8 cellular contexts compared by ENCODE assay signal in genomic region chr14:83300454-83301064, GRCh38.
DNase-seq lines count a peak whose midpoint lies in the region; ATAC-seq, FAIRE-seq and TF ChIP-seq lines count a peak whose summit lies in the region.

No MANE protein-coding gene starts in this region.

- no peaks in the 10 kb centered on the region for H3K27me3 ChIP-seq in K562 (ENCODE audit: control insufficient read depth in 2 of 2, insufficient read depth in 2 of 2, low read length in 2 of 2)
- H3K27me3 ChIP-seq in lung (ENCODE audit: control insufficient read depth, insufficient read depth): no peaks in the 10 kb centered on the region

- H2AFZ ChIP-seq in K562 (ENCODE audit: low read depth, low read length): no peak overlapping the region

- no peak for FAIRE-seq in A549 (lab: Jason Lieb, UNC)
- FAIRE-seq in K562 (lab: Jason Lieb, UNC): no peak

- DNase-seq in A549 (ENCODE audit: low read depth in 1 of 2, low spot score in 1 of 2): peak in 1 of 2 experiments; percentile 19
- peak; percentile 1 for DNase-seq in GM13976 (ENCODE audit: low spot score)
- peak; percentile 17 for DNase-seq in NCI-H146 (lab: John Stamatoyannopoulos, UW)
- peak in 1 of 4 experiments; percentile 0 for DNase-seq in K562 (ENCODE audit: extremely low read depth in 1 of 4, low spot score in 3 of 4)
- DNase-seq in lung (ENCODE audit: low spot score): no peak
- no peak for DNase-seq in Calu3

- TF ChIP-seq POLR2A in A549 (IDR thresholded peaks at IDR 0.05; ENCODE audit: low read length) (no peak), K562 (conservative IDR thresholded peaks at IDR 0.05) (no peak)

- H3K27ac Mint-ChIP-seq in Calu3 (ENCODE audit: unreplicated experiment): no peak overlapping the region

- intact Hi-C loops in K562 (cut with micrococcal nuclease) (no loop called here), Calu3 (cut with micrococcal nuclease; ENCODE audit: unreplicated experiment) (no loop called here)

- H3K9me3 ChIP-seq in A549 (no peaks in the 10 kb centered on the region), K562 (replicated peaks; ENCODE audit: control insufficient read depth, insufficient read depth, low read depth, low read length) (no peaks in the 10 kb centered on the region), lung (ENCODE audit: control insufficient read depth in 2 of 2, insufficient read depth in 1 of 2, low read length in 1 of 2) (no peaks in the 10 kb centered on the region)

- WGBS in A549 (ENCODE audit: missing lambda C conversion rate): 3% methylated on average over 1 of the region's 1 CpG
- 0% methylated on average over 1 of the region's 1 CpG for WGBS in K562 (ENCODE audit: insufficient coverage, low coverage, missing lambda C conversion rate)
- WGBS in lung, 2 donors: 59 to 68% methylated on average over 1 of the region's 1 CpG

- H3K36me3 ChIP-seq in K562 (ENCODE audit: control insufficient read depth, insufficient read depth, low read length) (no peaks in the 10 kb centered on the region), lung (ENCODE audit: control insufficient read depth in 2 of 2, insufficient read depth in 2 of 2, low read length in 2 of 2) (no peaks in the 10 kb centered on the region)

- no peaks in the 10 kb centered on the region for H4K20me1 ChIP-seq in K562 (replicated peaks; ENCODE audit: control insufficient read depth, insufficient read depth, low read length)

- in situ Hi-C loops in GM13976 (cut with MboI; ENCODE audit: low sequenced_read_pairs, unreplicated experiment) (no loop called here), K562 (cut with MboI) (no loop called here)

- H3K9me3 Mint-ChIP-seq in Calu3 (ENCODE audit: low read depth, unreplicated experiment): peaks cover 4% of the 10 kb centered on the region

- no peaks in the 10 kb centered on the region for H3K79me2 ChIP-seq in K562 (ENCODE audit: control insufficient read depth, insufficient read depth, low read length)

- ATAC-seq in A549 (no peak), K562 (no peak), lung (ENCODE audit: insufficient read depth, low FRiP score) (no peak), HG03196 (IDR thresholded peaks at IDR 0.05; ENCODE audit: unreplicated experiment) (no peak), GM21390 (IDR thresholded peaks at IDR 0.05; ENCODE audit: unreplicated experiment) (no peak)

- TF ChIP-seq EP300 in A549 (IDR thresholded peaks at IDR 0.05) (no peak), K562 (IDR thresholded peaks at IDR 0.05; ENCODE audit: low read length) (no peak)

- no peaks in the 10 kb centered on the region for H3K4me1 Mint-ChIP-seq in Calu3 (ENCODE audit: low read depth, unreplicated experiment)

- BruUV-seq in K562 (replicated peaks; lab: Mats Ljungman, UMichigan): no TSS peak
- BruUV-seq in Calu3 (replicated peaks; lab: Mats Ljungman, UMichigan): no TSS peak

- H3K9ac ChIP-seq in K562 (ENCODE audit: insufficient read depth in 1 of 2, low read depth in 2 of 2, low read length in 2 of 2): no peak overlapping the region

- H3K4me3 Mint-ChIP-seq in Calu3 (ENCODE audit: low read depth, unreplicated experiment): no peak overlapping the region

- CTCF ChIA-PET in A549 (lab: Yijun Ruan, JAX): interaction anchor here (1.1 kb wide), 1 partner anchor 17 kb away, joined by 3 read pairs; no protein-coding TSS in a partner anchor
- CTCF ChIA-PET in K562 (lab: Yijun Ruan, JAX; ENCODE audit: low intra/inter-chr PET ratio): no interaction called here
- CTCF ChIA-PET in Calu3 (lab: Charles Lee): no interaction called here

- no peak overlapping the region for H3K4me3 ChIP-seq in A549
- H3K4me3 ChIP-seq in K562: no peak overlapping the region
- H3K4me3 ChIP-seq in lung: no peak overlapping the region

- no peak overlapping the region for H3K4me2 ChIP-seq in A549
- H3K4me2 ChIP-seq in K562 (ENCODE audit: insufficient read depth, low read length): no peak overlapping the region

- H3K4me1 ChIP-seq in A549: no peaks in the 10 kb centered on the region
- no peaks in the 10 kb centered on the region for H3K4me1 ChIP-seq in K562 (replicated peaks in 1 of 2; ENCODE audit: control insufficient read depth in 2 of 2, insufficient read depth in 2 of 2, low read length in 2 of 2)
- no peaks in the 10 kb centered on the region for H3K4me1 ChIP-seq in lung (ENCODE audit: control insufficient read depth in 2 of 2, insufficient read depth in 2 of 2, low read length in 2 of 2)

- no peaks in the 10 kb centered on the region for H3K36me3 Mint-ChIP-seq in Calu3 (ENCODE audit: insufficient read depth, unreplicated experiment)

- TF ChIP-seq CTCF in A549 (IDR thresholded peaks at IDR 0.05): peak; percentile 56
- peak; percentile 39 for TF ChIP-seq CTCF in GM13976 (IDR thresholded peaks at IDR 0.05; ENCODE audit: borderline replicate concordance, control extremely low read depth, extremely low read depth, insufficient read depth, missing control alignments)
- peak in 2 of 3 experiments; percentile 40 to 41; a peak in 4 of 6 replicates for TF ChIP-seq CTCF in K562 (IDR thresholded peaks at IDR 0.05 in 2 of 3, conservative IDR thresholded peaks at IDR 0.05 in 1 of 3; ENCODE audit: insufficient read depth in 2 of 3, low read depth in 1 of 3, low read length in 3 of 3)
- peak; percentile 47 for TF ChIP-seq CTCF in lung (IDR thresholded peaks at IDR 0.05; ENCODE audit: control extremely low read depth, extremely low read depth)
- no peak for TF ChIP-seq CTCF in Calu3 (IDR thresholded peaks at IDR 0.05; ENCODE audit: unreplicated experiment)

- TF ChIP-seq RAD21 in A549 (conservative IDR thresholded peaks at IDR 0.05 in 1 of 2, IDR thresholded peaks at IDR 0.05 in 1 of 2) (peak; percentile 67 to 70), K562 (CRISPR knock-in tag; conservative IDR thresholded peaks at IDR 0.05 in 1 of 2, IDR thresholded peaks at IDR 0.05 in 1 of 2) (peak; percentile 32 to 33)

- no peaks in the 10 kb centered on the region for H3K27me3 Mint-ChIP-seq in Calu3 (ENCODE audit: unreplicated experiment)

- no peaks in the 10 kb centered on the region for H3K9me1 ChIP-seq in K562 (ENCODE audit: control insufficient read depth, insufficient read depth, low read length)

- H3K27ac ChIP-seq in A549: no peak overlapping the region
- H3K27ac ChIP-seq in K562 (ENCODE audit: extremely low read depth, low read depth, low read length): no peak overlapping the region
- H3K27ac ChIP-seq in lung (ENCODE audit: low read depth in 1 of 2, low read length in 1 of 2): no peak overlapping the region

- POLR2A ChIA-PET in A549 (lab: Yijun Ruan, JAX): no interaction called here
- POLR2A ChIA-PET in K562 (lab: Yijun Ruan, JAX): no interaction called here

TF ChIP-seq in A549, 52 proteins besides CTCF, POLR2A, EP300 and RAD21:
- TF ChIP-seq NPAS2 (CRISPR knock-in tag; IDR thresholded peaks at IDR 0.05; ENCODE audit: borderline replicate concordance): no peak
- peak; percentile 59 for TF ChIP-seq SMC3 (IDR thresholded peaks at IDR 0.05)

TF ChIP-seq in K562, 482 proteins besides CTCF, POLR2A, EP300 and RAD21 (continues in another document):
- TF ChIP-seq ZNF407 (IDR thresholded peaks at IDR 0.05; ENCODE audit: low read depth): no peak

Comparison
In these comparisons a context has a peak if more than half of its experiments do, and no peak if none do; other contexts are left out.
1. DNase-seq: peak in GM13976 (single experiment) and NCI-H146 (single experiment); none in lung (single experiment) and Calu3 (single experiment).
2. Of the 35 proteins assayed by ChIP-seq in both K562 and A549: peak only in K562: none; only in A549: SMC3; in both: CTCF and RAD21; in neither: 32.